ENCODE assay signal across 9 cellular contexts in the genomic region with DNA sequence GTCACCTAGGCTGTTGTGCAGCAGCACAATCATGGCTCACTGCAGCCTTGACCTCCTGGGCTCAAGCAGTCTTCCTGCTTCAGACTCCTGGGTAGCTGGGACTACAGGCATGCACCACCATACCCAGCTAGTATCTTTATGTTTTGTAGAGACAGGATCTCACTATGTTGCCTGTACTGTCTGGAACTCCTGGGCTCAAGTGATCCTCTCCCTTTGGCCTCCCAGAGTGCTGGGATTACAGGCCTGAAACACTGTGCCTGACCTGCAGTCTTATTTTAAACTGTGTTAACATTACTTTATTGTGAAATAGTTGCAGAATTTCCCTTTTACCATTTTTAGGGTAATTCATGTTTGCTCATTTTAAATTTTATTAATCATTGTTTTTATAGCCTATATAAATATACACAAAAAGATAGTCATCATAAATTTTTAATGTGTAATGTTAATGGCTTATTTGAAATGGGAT. TPM values are rescaled to one million over a fixed set of nuclear protein-coding genes. Genes with fewer than 3 reads are reported as not detected.
DNase-seq lines count a peak whose midpoint lies in the region; ATAC-seq, FAIRE-seq and TF ChIP-seq lines count a peak whose summit lies in the region.
"Had no signal": no experiment of that assay in that cellular context is flagged by ENCODE, and none has a peak within 500 bp of the region (broad histone marks: within the 10 kb centered on the region; RNA-seq: fewer than 3 reads in every experiment).

No MANE protein-coding gene starts in this region.

- FAIRE-seq in small intestine (lab: Jason Lieb, UNC): no peak

- POLR2A ChIA-PET in activated CD4-positive, alpha-beta T cell treated with anti-CD3 and anti-CD28 coated beads for 36 hours (lab: Charles Lee): no interaction called here

- H3K36me3 ChIP-seq in MG63 (no peaks in the 10 kb centered on the region; the same call in 1 of the 2 replicates), small intestine (ENCODE audit: control insufficient read depth in 2 of 2, insufficient read depth in 2 of 2, low read length in 2 of 2) (no peaks in the 10 kb centered on the region), tibial artery (no peaks in the 10 kb centered on the region)

- no peak overlapping the region for H3K4me3 ChIP-seq in MG63
- H3K4me3 ChIP-seq in small intestine (ENCODE audit: low read depth in 1 of 2, low read length in 2 of 2): no peak overlapping the region
- no peak overlapping the region for H3K4me3 ChIP-seq in tibial artery

- TF ChIP-seq CTCF in tibial artery (IDR thresholded peaks at IDR 0.05) (no peak), GM13976 (IDR thresholded peaks at IDR 0.05; ENCODE audit: borderline replicate concordance, control extremely low read depth, extremely low read depth, insufficient read depth, missing control alignments) (no peak)

- H3K4me1 ChIP-seq in small intestine (ENCODE audit: control insufficient read depth in 2 of 2, insufficient read depth in 1 of 2, low read depth in 1 of 2, low read length in 1 of 2): peaks cover 6 to 8% of the 10 kb centered on the region in 2 donors
- H3K4me1 ChIP-seq in tibial artery: peaks cover 0 to 37% (median 9%) of the 10 kb centered on the region in 4 donors

- H3K36me3 Mint-ChIP-seq in activated CD4-positive, alpha-beta T cell treated with anti-CD3 and anti-CD28 coated beads for 36 hours (ENCODE audit: low read depth): peaks cover 10% of the 10 kb centered on the region
- peaks cover 38% of the 10 kb centered on the region for H3K36me3 Mint-ChIP-seq in effector memory CD8-positive, alpha-beta T cell (ENCODE audit: insufficient read depth)

- H3K27ac ChIP-seq in small intestine (ENCODE audit: low read depth in 1 of 2, low read length in 1 of 2) (peak overlapping the region in 1 of 2 donors; percentile 17), tibial artery (no peak overlapping the region)

- no peak for ATAC-seq in activated CD4-positive, alpha-beta T cell treated with anti-CD3 and anti-CD28 coated beads for 36 hours
- peak; percentile 18 for ATAC-seq in effector memory CD8-positive, alpha-beta T cell (replicated peaks)
- ATAC-seq in HG02973 (IDR thresholded peaks at IDR 0.05; ENCODE audit: unreplicated experiment): no peak

- H3K27ac Mint-ChIP-seq in activated CD4-positive, alpha-beta T cell treated with anti-CD3 and anti-CD28 coated beads for 36 hours: peak overlapping the region; percentile 86
- peak overlapping the region in 1 of 2 donors; percentile 11 for H3K27ac Mint-ChIP-seq in effector memory CD8-positive, alpha-beta T cell

- H3K9me3 Mint-ChIP-seq in activated CD4-positive, alpha-beta T cell treated with anti-CD3 and anti-CD28 coated beads for 36 hours (ENCODE audit: low read depth): no peaks in the 10 kb centered on the region
- H3K9me3 Mint-ChIP-seq in effector memory CD8-positive, alpha-beta T cell: no peaks in the 10 kb centered on the region

- no peaks in the 10 kb centered on the region for H3K27me3 Mint-ChIP-seq in activated CD4-positive, alpha-beta T cell treated with anti-CD3 and anti-CD28 coated beads for 36 hours
- H3K27me3 Mint-ChIP-seq in effector memory CD8-positive, alpha-beta T cell: no peaks in the 10 kb centered on the region

- DNase-seq in activated CD4-positive, alpha-beta T cell treated with anti-CD3 and anti-CD28 coated beads for 36 hours: no peak
- no peak for DNase-seq in activated CD4-positive, alpha-beta T cell treated with anti-CD3 and anti-CD28 coated beads for 1 hour
- DNase-seq in MG63: peak; percentile 12
- DNase-seq in effector memory CD8-positive, alpha-beta T cell: no peak
- DNase-seq in small intestine: peak; percentile 20
- DNase-seq in tibial artery: no peak
- DNase-seq in GM13976 (ENCODE audit: low spot score): no peak
- DNase-seq: NCI-H226 had no signal

- H3K9me3 ChIP-seq in MG63 (no peaks in the 10 kb centered on the region; the same call in 1 of the 2 replicates), small intestine (ENCODE audit: control insufficient read depth, low read depth) (no peaks in the 10 kb centered on the region), tibial artery (no peaks in the 10 kb centered on the region)

- H3K4me3 Mint-ChIP-seq in activated CD4-positive, alpha-beta T cell treated with anti-CD3 and anti-CD28 coated beads for 36 hours: no peak overlapping the region
- H3K4me3 Mint-ChIP-seq in effector memory CD8-positive, alpha-beta T cell: peak overlapping the region; percentile 51 to 70

- in situ Hi-C loops in GM13976 (cut with MboI; ENCODE audit: low sequenced_read_pairs, unreplicated experiment): no loop called here

- peaks cover 80% of the 10 kb centered on the region for H3K4me1 Mint-ChIP-seq in activated CD4-positive, alpha-beta T cell treated with anti-CD3 and anti-CD28 coated beads for 36 hours
- H3K4me1 Mint-ChIP-seq in effector memory CD8-positive, alpha-beta T cell (ENCODE audit: low read depth in 2 of 2): peaks cover 48 to 64% of the 10 kb centered on the region in 2 donors

- CTCF ChIA-PET in activated CD4-positive, alpha-beta T cell treated with anti-CD3 and anti-CD28 coated beads for 36 hours (lab: Charles Lee): interaction anchor here (0.6 to 1.3 kb wide), 4 partner anchors 27 to 108 kb away, joined by 3 to 5 read pairs (median 4); no protein-coding TSS in a partner anchor

- intact Hi-C loops in activated CD4-positive, alpha-beta T cell treated with anti-CD3 and anti-CD28 coated beads for 36 hours (cut with DNase I, micrococcal nuclease): loop anchor here in 1 of 2 experiments (2.0 to 10.0 kb wide), 2 partner anchors 23 to 339 kb away; no protein-coding TSS in a partner anchor
- intact Hi-C loops in tibial artery (cut with DNase I; ENCODE audit: low total_unique reads): no loop called here

- H3K27me3 ChIP-seq in MG63 (no peaks in the 10 kb centered on the region), small intestine (ENCODE audit: control insufficient read depth in 2 of 2, insufficient read depth in 2 of 2, low read length in 2 of 2) (no peaks in the 10 kb centered on the region), tibial artery (no peaks in the 10 kb centered on the region)

RNA-seq across cellular contexts. Expression of gene EML4, which starts 24.6 kb away (rescaled TPM):
- total RNA-seq in activated CD4-positive, alpha-beta T cell treated with anti-CD3 and anti-CD28 coated beads for 36 hours: 10 to 100 TPM; 72.1 to 74.1 TPM
- 18.5 and 19.5 TPM in 2 replicates for total RNA-seq in MG63 (2014; rRNA removed; shearing (Covaris generic); ENCODE audit: low replicate concordance)
- polyA plus RNA-seq in small intestine: 10 to 100 TPM; 30.0 to 35.8 (median 30.8) TPM

Comparison
In these comparisons a context has a peak if more than half of its experiments do, and no peak if none do; other contexts are left out.
1. DNase-seq: peak in MG63 (single experiment) and small intestine (single experiment); none in activated CD4-positive, alpha-beta T cell treated with anti-CD3 and anti-CD28 coated beads for 36 hours (single experiment), activated CD4-positive, alpha-beta T cell treated with anti-CD3 and anti-CD28 coated beads for 1 hour (single experiment), effector memory CD8-positive, alpha-beta T cell (0 of 3), tibial artery (0 of 2) and GM13976 (single experiment).